In genomic region chr5:81209386-81209785, GRCh38 we compare ENCODE assay signal across 1 cellular context.
TF ChIP-seq lines count a peak whose summit lies in the region.

No MANE protein-coding gene starts in this region.

TF ChIP-seq in GM23338, 12 proteins besides CTCF, POLR2A, EP300 and RAD21 (continued from another document):
- TF ChIP-seq ZNF462 (CRISPR knock-in tag; IDR thresholded peaks at IDR 0.05), result no peak
- TF ChIP-seq POLR2AphosphoS5 (IDR thresholded peaks at IDR 0.05; ENCODE audit: low read depth), result no peak
- TF ChIP-seq STAT1 (IDR thresholded peaks at IDR 0.05; ENCODE audit: unreplicated experiment), result no peak
- TF ChIP-seq ZNF114 (CRISPR knock-in tag; IDR thresholded peaks at IDR 0.05), result no peak
- TF ChIP-seq ETS1 (IDR thresholded peaks at IDR 0.05), result no peak
- no peak for TF ChIP-seq NANOG (IDR thresholded peaks at IDR 0.05; ENCODE audit: borderline replicate concordance)
- no peak for TF ChIP-seq ZNF331 (CRISPR knock-in tag; IDR thresholded peaks at IDR 0.05; ENCODE audit: low read depth)
